Comparison of ENCODE assay signal across 1 cellular context in genomic region chr17:8249621-8250020, GRCh38.
A peak's percentile ranks its signal among the peaks of the same experiment; 100 is the strongest.
TF ChIP-seq lines count a peak whose summit lies in the region.

No MANE protein-coding gene starts in this region.

TF ChIP-seq in H1, 55 proteins besides CTCF, POLR2A, EP300 and RAD21:
- TF ChIP-seq, protein P1, sequence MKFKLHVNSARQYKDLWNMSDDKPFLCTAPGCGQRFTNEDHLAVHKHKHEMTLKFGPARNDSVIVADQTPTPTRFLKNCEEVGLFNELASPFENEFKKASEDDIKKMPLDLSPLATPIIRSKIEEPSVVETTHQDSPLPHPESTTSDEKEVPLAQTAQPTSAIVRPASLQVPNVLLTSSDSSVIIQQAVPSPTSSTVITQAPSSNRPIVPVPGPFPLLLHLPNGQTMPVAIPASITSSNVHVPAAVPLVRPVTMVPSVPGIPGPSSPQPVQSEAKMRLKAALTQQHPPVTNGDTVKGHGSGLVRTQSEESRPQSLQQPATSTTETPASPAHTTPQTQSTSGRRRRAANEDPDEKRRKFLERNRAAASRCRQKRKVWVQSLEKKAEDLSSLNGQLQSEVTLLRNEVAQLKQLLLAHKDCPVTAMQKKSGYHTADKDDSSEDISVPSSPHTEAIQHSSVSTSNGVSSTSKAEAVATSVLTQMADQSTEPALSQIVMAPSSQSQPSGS (IDR thresholded peaks at IDR 0.05; ENCODE audit: low read length): no peak
- TF ChIP-seq CHD1 (IDR thresholded peaks at IDR 0.05; ENCODE audit: low read depth, low read length): 0 out of 2 replicates have a peak, but pooled peaks have one; percentile 35
TF ChIP-seq in H1: peak in this region for 1.
